Comparison of ENCODE assay signal across 8 cellular contexts in the genomic region with DNA sequence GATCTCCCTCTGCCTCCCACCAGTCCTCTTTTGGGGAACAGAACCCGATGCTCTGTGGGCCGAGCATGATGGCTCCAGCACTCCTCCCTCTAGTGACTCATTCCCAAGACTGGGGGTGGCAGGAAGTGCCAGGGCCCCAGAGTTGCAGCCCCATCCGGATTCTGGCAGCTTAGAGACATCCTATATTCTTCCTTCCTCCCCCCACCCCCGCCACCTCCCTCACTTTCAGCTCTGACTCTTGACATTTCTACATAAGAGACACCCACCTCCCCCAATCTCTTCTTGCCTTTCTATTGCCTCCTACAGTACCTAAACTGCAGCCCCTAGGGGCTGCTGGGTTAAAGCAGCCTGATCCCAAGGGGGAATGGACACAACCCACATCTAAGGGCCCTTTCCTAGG. TPM values are rescaled to one million over a fixed set of nuclear protein-coding genes. Genes with fewer than 3 reads are reported as not detected.
DNase-seq lines count a peak whose midpoint lies in the region; ATAC-seq and TF ChIP-seq lines count a peak whose summit lies in the region.

No MANE protein-coding gene starts in this region.

- no peak for TF ChIP-seq EP300 in transverse colon (IDR thresholded peaks at IDR 0.05; ENCODE audit: low read depth)

- no peaks in the 10 kb centered on the region for H3K4me1 ChIP-seq in transverse colon

- no peaks in the 10 kb centered on the region for H3K9me3 ChIP-seq in transverse colon

- no peak overlapping the region for H3K4me3 ChIP-seq in choroid plexus epithelial cell (ENCODE audit: low read depth, low read length)
- no peak overlapping the region for H3K4me3 ChIP-seq in transverse colon

- no peaks in the 10 kb centered on the region for H3K36me3 ChIP-seq in transverse colon

- no peak for TF ChIP-seq POLR2A in transverse colon (IDR thresholded peaks at IDR 0.05)

- DNase-seq in GM13977 (ENCODE audit: low spot score) (peak; percentile 36), SW 1271 (lab: John Stamatoyannopoulos, UW) (peak; percentile 32 to 36), choroid plexus epithelial cell (ENCODE audit: low read depth) (peak; percentile 46), NCI-H1436 (lab: John Stamatoyannopoulos, UW) (no peak), NCI-H1694 (lab: John Stamatoyannopoulos, UW) (no peak), transverse colon (no peak)
- DNase-seq in stimulated activated CD4-positive, alpha-beta T cell treated with anti-CD3 and anti-CD28 coated beads, Interleukin-1b, Interleukin-23, amount 100 ng/mL, for 48 hours = peak; percentile 73

- no peaks in the 10 kb centered on the region for H3K27me3 ChIP-seq in transverse colon

- ATAC-seq in HG02884 (IDR thresholded peaks at IDR 0.05; ENCODE audit: unreplicated experiment) = no peak

- in situ Hi-C loops in GM13977 (cut with MboI; ENCODE audit: low pct_unique_long_range_greater_than_20kb, low sequenced_read_pairs, unreplicated experiment) (no loop called here), transverse colon (cut with MboI; ENCODE audit: low pct_ligation_motif_present in 1 of 4, low pct_unique_long_range_greater_than_20kb in 1 of 4, low sequenced_read_pairs in 3 of 4) (no loop called here)

- intact Hi-C loops in transverse colon (cut with DNase I; ENCODE audit: low total_unique reads) = no loop called here

- WGBS in transverse colon (ENCODE audit: low coverage in 1 of 2), 2 donors = 33 to 38% methylated on average over 2 to 4 of the region's 4 CpGs

- TF ChIP-seq CTCF in GM13977 (IDR thresholded peaks at IDR 0.05; ENCODE audit: extremely low read depth, insufficient read depth, missing control alignments) (no peak), choroid plexus epithelial cell (conservative IDR thresholded peaks at IDR 0.05; ENCODE audit: low read depth, low read length) (no peak), transverse colon (IDR thresholded peaks at IDR 0.05) (no peak)

- H3K27ac ChIP-seq in transverse colon = no peak overlapping the region

RNA-seq across cellular contexts. Expression of a gene that starts 47.1 kb away (rescaled TPM):
- total RNA-seq in transverse colon = 100 to 1,000 TPM in 3 of 4 donors, 10 to 100 TPM in 1; 97.3 to 190 (median 134) TPM

RNA-seq across cellular contexts. Expression of a gene that starts 48.2 kb away (rescaled TPM):
- 10 to 100 TPM; 11.1 to 38.1 (median 29.0) TPM for total RNA-seq in transverse colon

Comparison
In these comparisons a context has a peak if more than half of its experiments do, and no peak if none do; other contexts are left out.
1. DNase-seq: peak in GM13977 (single experiment), SW 1271 (2 of 2), choroid plexus epithelial cell (single experiment) and stimulated activated CD4-positive, alpha-beta T cell treated with anti-CD3 and anti-CD28 coated beads, Interleukin-1b, Interleukin-23, amount 100 ng/mL, for 48 hours (single experiment); none in NCI-H1436 (single experiment), NCI-H1694 (single experiment) and transverse colon (single experiment).